ENCODE assay signal across 7 cellular contexts in the genomic region with DNA sequence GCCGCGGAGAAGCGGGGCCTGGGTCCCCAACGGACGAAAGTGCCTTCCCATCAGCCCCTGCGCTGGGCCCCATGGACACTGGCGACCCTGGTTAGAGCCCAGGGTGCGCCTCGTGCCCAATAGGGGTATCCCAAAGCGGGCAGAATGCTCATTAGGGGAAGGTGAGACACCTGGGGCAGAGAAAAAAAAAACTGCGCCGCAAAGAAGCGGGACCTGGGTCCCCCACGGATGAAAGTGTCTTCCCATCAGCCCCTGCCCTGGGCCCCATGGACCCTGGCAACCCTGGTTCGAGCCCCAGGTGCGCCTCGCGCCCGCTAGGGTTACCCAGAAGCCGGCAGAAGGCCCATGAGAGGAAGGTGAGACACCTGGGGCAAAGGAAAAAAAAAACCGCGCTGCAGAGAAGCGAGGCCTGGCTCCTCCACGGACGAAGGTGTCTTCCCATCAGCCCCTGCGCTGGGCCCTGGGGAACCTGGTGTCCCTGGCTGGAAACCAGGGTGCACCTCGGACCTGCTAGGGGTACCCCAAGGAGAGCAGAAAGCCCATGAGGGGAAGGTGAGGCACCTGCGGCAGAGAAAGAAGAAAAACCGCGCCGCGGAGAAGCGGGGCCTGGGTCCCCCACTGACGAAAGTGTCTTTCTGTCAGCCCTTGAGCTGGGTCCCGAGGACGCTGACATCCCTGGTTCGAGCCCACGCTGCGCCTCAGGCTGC.
DNase-seq lines count a peak whose midpoint lies in the region; ATAC-seq, FAIRE-seq and TF ChIP-seq lines count a peak whose summit lies in the region.
"Not testable (repeated sequence)": the region's sequence is repeated elsewhere in the genome, so short reads cannot be mapped to it uniquely, and the experiment has no call there.

No MANE protein-coding gene starts in this region.

- TF ChIP-seq POLR2A in right lobe of liver (IDR thresholded peaks at IDR 0.05) = not testable (repeated sequence)

- TF ChIP-seq CTCF in chondrocyte (IDR thresholded peaks at IDR 0.05); right lobe of liver (IDR thresholded peaks at IDR 0.05); pancreas (IDR thresholded peaks at IDR 0.05); type B pancreatic cell (conservative IDR thresholded peaks at IDR 0.05): not testable (repeated sequence)

- H3K4me3 ChIP-seq in right cardiac atrium (ENCODE audit: low read length); right lobe of liver; pancreas: not testable (repeated sequence)

- not testable (repeated sequence) for H3K4me1 Mint-ChIP-seq in chondrocyte (ENCODE audit: low read depth); type B pancreatic cell (ENCODE audit: unreplicated experiment)

- not testable (repeated sequence) for H3K27ac ChIP-seq in right cardiac atrium (ENCODE audit: low read length); right lobe of liver; pancreas

- DNase-seq in LoVo (ENCODE audit: low spot score) (peak; percentile 0), RPMI8226 (peak; percentile 14), chondrocyte (ENCODE audit: low spot score) (peak; percentile 79), right cardiac atrium (peak in 2 of 3 donors; percentile 23 to 57), right lobe of liver (peak in 2 of 3 donors; percentile 39 to 43), pancreas (peak in 4 of 6 donors; percentile 6 to 74 (median 34)), type B pancreatic cell (ENCODE audit: extremely low spot score, unreplicated experiment) (peak; percentile 63)

- intact Hi-C loops in right cardiac atrium (cut with DNase I); right lobe of liver (cut with DNase I); pancreas (cut with DNase I): not testable (repeated sequence)

- not testable (repeated sequence) for H3K27me3 ChIP-seq in right cardiac atrium (ENCODE audit: control insufficient read depth, insufficient read depth); right lobe of liver; pancreas

- H3K4me3 Mint-ChIP-seq in chondrocyte (ENCODE audit: unreplicated experiment); type B pancreatic cell: not testable (repeated sequence)

- FAIRE-seq in pancreas (lab: Jason Lieb, UNC) = not testable (repeated sequence)

- WGBS in right cardiac atrium = 56% methylated on average over 33 of the region's 39 CpGs
- 46% methylated on average over 32 of the region's 39 CpGs for WGBS in right lobe of liver (ENCODE audit: insufficient coverage, low coverage, low lambda C conversion rate, missing lambda C conversion rate)
- WGBS in pancreas, 2 donors = 34 to 50% methylated on average over 16 to 34 of the region's 39 CpGs

- H3K36me3 ChIP-seq in right lobe of liver, pancreas: not testable (repeated sequence)

- H3K27me3 Mint-ChIP-seq in chondrocyte (ENCODE audit: low read depth); type B pancreatic cell: not testable (repeated sequence)

- H3K36me3 Mint-ChIP-seq in chondrocyte (ENCODE audit: low read depth); type B pancreatic cell: not testable (repeated sequence)

- not testable (repeated sequence) for H3K4me1 ChIP-seq in right cardiac atrium (ENCODE audit: control insufficient read depth, insufficient read depth, low read length); right lobe of liver; pancreas

- H3K27ac Mint-ChIP-seq in chondrocyte (ENCODE audit: unreplicated experiment); type B pancreatic cell: not testable (repeated sequence)

- not testable (repeated sequence) for H3K9me3 ChIP-seq in right cardiac atrium (ENCODE audit: control insufficient read depth, low read length); right lobe of liver; pancreas

- not testable (repeated sequence) for ATAC-seq in right cardiac atrium, right lobe of liver, pancreas

- not testable (repeated sequence) for H3K9me3 Mint-ChIP-seq in chondrocyte (ENCODE audit: low read depth); type B pancreatic cell

Comparison
In these comparisons a context has a peak if more than half of its experiments do, and no peak if none do; other contexts are left out.
1. DNase-seq: peak in every context shown above with its lines; median percentile 79 in chondrocyte; 63 in type B pancreatic cell; 41 in right lobe of liver; 40 in right cardiac atrium; 34 in pancreas; 14 in RPMI8226; 0 in LoVo.